ENCODE assay signal across 8 cellular contexts in the genomic region with DNA sequence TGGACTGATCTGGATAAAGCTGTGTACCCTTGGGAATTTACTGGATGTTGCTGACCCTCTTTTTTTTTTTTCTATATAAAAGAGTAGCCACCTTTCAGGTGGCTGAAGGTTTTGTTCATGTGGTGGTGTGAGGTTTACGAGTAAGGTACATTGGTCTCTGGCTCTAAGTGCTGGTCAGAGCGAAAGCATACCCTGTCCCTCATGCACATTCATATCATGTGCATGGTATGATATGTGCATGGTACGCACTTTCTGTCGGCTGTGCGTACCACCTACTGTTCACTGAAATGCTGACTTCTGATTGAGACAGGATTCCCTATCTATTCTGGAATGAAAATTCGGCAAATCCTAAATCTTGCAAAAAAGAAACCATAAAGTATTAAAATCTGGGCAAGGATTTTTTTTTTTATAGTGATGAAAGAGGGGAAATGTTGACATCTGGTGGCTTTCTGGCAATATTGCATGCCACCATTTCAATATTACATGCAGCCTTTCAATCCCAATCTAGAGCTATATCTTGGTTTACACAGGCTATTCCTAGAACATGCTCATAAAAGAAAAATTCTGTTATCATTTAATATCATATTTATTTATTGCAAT. TPM values are rescaled to one million over a fixed set of nuclear protein-coding genes. Genes with fewer than 3 reads are reported as not detected.
DNase-seq lines count a peak whose midpoint lies in the region; ATAC-seq, FAIRE-seq and TF ChIP-seq lines count a peak whose summit lies in the region.

No MANE protein-coding gene starts in this region.

- H3K9ac ChIP-seq in kidney (ENCODE audit: low read length in 2 of 2) = no peak overlapping the region

- H3K4me1 Mint-ChIP-seq in activated naive CD4-positive, alpha-beta T cell treated with anti-CD3 and anti-CD28 coated beads for 36 hours (ENCODE audit: low read depth) = peaks cover 6% of the 10 kb centered on the region

- H3K27ac Mint-ChIP-seq in activated naive CD4-positive, alpha-beta T cell treated with anti-CD3 and anti-CD28 coated beads for 36 hours = no peak overlapping the region

- no peak overlapping the region for H3K27ac ChIP-seq in kidney (ENCODE audit: low read depth in 2 of 2, low read length in 2 of 2)

- TF ChIP-seq CTCF in WI38 (IDR thresholded peaks at IDR 0.05; ENCODE audit: low read depth, low read length) (peak; percentile 32; the same call in 1 of the 2 replicates), kidney (IDR thresholded peaks at IDR 0.05; ENCODE audit: borderline replicate concordance, extremely low read depth, insufficient read depth) (peak; percentile 73)

- no peaks in the 10 kb centered on the region for H3K9me3 Mint-ChIP-seq in activated naive CD4-positive, alpha-beta T cell treated with anti-CD3 and anti-CD28 coated beads for 36 hours

- H3K36me3 Mint-ChIP-seq in activated naive CD4-positive, alpha-beta T cell treated with anti-CD3 and anti-CD28 coated beads for 36 hours (ENCODE audit: low read depth) = no peaks in the 10 kb centered on the region

- H3K4me3 ChIP-seq in WI38 (ENCODE audit: low read depth, low read length) = no peak overlapping the region
- peak overlapping the region; percentile 7 to 61 for H3K4me3 ChIP-seq in kidney (ENCODE audit: low read length in 2 of 2)

- peak; percentile 14 for DNase-seq in NCI-H2196 (lab: John Stamatoyannopoulos, UW; ENCODE audit: unreplicated experiment)
- no peak for DNase-seq in NCI-H2196 treated with DMSO at 0.1 percent for 48 hours (lab: John Stamatoyannopoulos, UW; ENCODE audit: unreplicated experiment)
- DNase-seq in kidney = no peak
- DNase-seq in activated naive CD4-positive, alpha-beta T cell treated with anti-CD3 and anti-CD28 coated beads for 36 hours = no peak
- no peak for DNase-seq in putamen (ENCODE audit: low spot score)

- FAIRE-seq in kidney (lab: Jason Lieb, UNC) = peak; percentile 98

- no peaks in the 10 kb centered on the region for H3K27me3 Mint-ChIP-seq in activated naive CD4-positive, alpha-beta T cell treated with anti-CD3 and anti-CD28 coated beads for 36 hours (ENCODE audit: low read depth)

- no peaks in the 10 kb centered on the region for H3K36me3 ChIP-seq in kidney (ENCODE audit: control insufficient read depth in 1 of 2, insufficient read depth in 2 of 2, low read length in 2 of 2)

- H3K9me3 ChIP-seq in kidney (ENCODE audit: control insufficient read depth in 1 of 2, low read length in 2 of 2) = no peaks in the 10 kb centered on the region

- peaks cover 0 to 2% of the 10 kb centered on the region in 2 donors for H3K4me1 ChIP-seq in kidney (ENCODE audit: control insufficient read depth in 1 of 2, insufficient read depth in 1 of 2, low read depth in 1 of 2, low read length in 2 of 2)

- ATAC-seq in HG03175 (IDR thresholded peaks at IDR 0.05; ENCODE audit: unreplicated experiment) = peak; percentile 33
- ATAC-seq in HG03139 (IDR thresholded peaks at IDR 0.05; ENCODE audit: unreplicated experiment) = no peak

- intact Hi-C loops in kidney (cut with DNase I) = no loop called here
- intact Hi-C loops in activated naive CD4-positive, alpha-beta T cell treated with anti-CD3 and anti-CD28 coated beads for 36 hours (cut with micrococcal nuclease) = loop anchor here (1.0 to 5.0 kb wide), 2 partner anchors 69 to 495 kb away; no protein-coding TSS in a partner anchor

- no peak overlapping the region for H3K4me3 Mint-ChIP-seq in activated naive CD4-positive, alpha-beta T cell treated with anti-CD3 and anti-CD28 coated beads for 36 hours

- CTCF ChIA-PET in activated naive CD4-positive, alpha-beta T cell treated with anti-CD3 and anti-CD28 coated beads for 36 hours (lab: Charles Lee) = interaction anchor here (0.6 to 2.1 kb wide), 24 partner anchors 9 to 1136 kb away, joined by 3 to 10 read pairs (median 3); partner anchors contain the start of genes FAM149A and TLR3

RNA-seq across cellular contexts. Expression of gene FAM149A, which starts 32.8 kb away (rescaled TPM):
- total RNA-seq in kidney = 37.8 TPM
- polyA plus RNA-seq in kidney (ENCODE audit: insufficient read depth, low read depth, low replicate concordance) = 32.4 TPM
- under 1 TPM; 0.36 to 0.42 TPM for total RNA-seq in activated naive CD4-positive, alpha-beta T cell treated with anti-CD3 and anti-CD28 coated beads for 36 hours

RNA-seq across cellular contexts. Expression of gene CYP4V2, which starts 54.1 kb away (rescaled TPM):
- 69.8 TPM for total RNA-seq in kidney
- 29.5 TPM for polyA plus RNA-seq in kidney (ENCODE audit: insufficient read depth, low read depth, low replicate concordance)
- total RNA-seq in activated naive CD4-positive, alpha-beta T cell treated with anti-CD3 and anti-CD28 coated beads for 36 hours = 1 to 10 TPM; 3.3 TPM

Comparison
In these comparisons a context has a peak if more than half of its experiments do, and no peak if none do; other contexts are left out.
1. RNA of gene FAM149A, which starts 32.8 kb away (total RNA-seq): 37.8 TPM in kidney (single experiment); 0.36 to 0.42 TPM in activated naive CD4-positive, alpha-beta T cell treated with anti-CD3 and anti-CD28 coated beads for 36 hours; every median in the first group is over 10 times any median in the second.
2. RNA of gene CYP4V2, which starts 54.1 kb away (total RNA-seq): 69.8 TPM in kidney (single experiment); 3.3 TPM in activated naive CD4-positive, alpha-beta T cell treated with anti-CD3 and anti-CD28 coated beads for 36 hours; every median in the first group is over 10 times any median in the second.